ENCODE assay signal across 9 cellular contexts in the genomic region with DNA sequence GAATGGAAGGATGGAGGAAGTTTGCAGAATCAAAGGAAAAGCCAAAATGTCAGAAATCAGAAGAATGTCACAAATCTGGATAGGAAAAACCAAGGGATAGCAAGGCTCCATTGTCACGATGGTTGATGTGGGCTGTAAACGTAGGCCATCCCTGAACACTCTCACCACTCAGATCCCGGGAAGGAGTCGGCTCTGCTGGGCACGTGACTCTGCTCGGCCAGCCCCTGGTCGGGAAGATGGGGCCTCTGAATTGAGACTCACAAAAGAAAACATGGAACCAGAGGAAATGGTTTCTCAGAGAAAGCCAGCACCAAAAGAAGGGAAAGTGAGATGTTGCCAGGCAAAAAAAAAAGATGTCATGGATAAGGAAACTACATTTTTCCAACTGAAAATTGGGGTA.
"Had no signal": no experiment of that assay in that cellular context is flagged by ENCODE, and none has a peak within 500 bp of the region (broad histone marks: within the 10 kb centered on the region; RNA-seq: fewer than 3 reads in every experiment).

No MANE protein-coding gene starts in this region.

- H3K9ac ChIP-seq: neural progenitor cell had no signal

- H2AFZ ChIP-seq: neural progenitor cell had no signal

- H3K27me3 Mint-ChIP-seq: activated CD4-positive, alpha-beta T cell treated with anti-CD3 and anti-CD28 coated beads, Interleukin-2, amount 10 ng/mL, durations not matched to agents 7 days and 5 days; stimulated activated naive B cell treated with anti-CD40 and anti-IgM and Interleukin-4, amounts not matched to agents 10 μg/mL and 1 μg/mL and 100 μg/mL, for 72 hours had no signal

- H3K4me3 ChIP-seq: cardiac muscle cell, dorsolateral prefrontal cortex, esophagus muscularis mucosa, neural progenitor cell, pancreas, transverse colon had no signal

- H3K9me3 ChIP-seq: esophagus muscularis mucosa, pancreas, transverse colon had no signal

- H3K4me1 ChIP-seq: neural progenitor cell had no signal

- H3K4me2 ChIP-seq: neural progenitor cell had no signal

- H3K27ac ChIP-seq: cardiac muscle cell, esophagus muscularis mucosa, neural progenitor cell had no signal

- DNase-seq: activated CD4-positive, alpha-beta T cell treated with anti-CD3 and anti-CD28 coated beads, Interleukin-2, amount 10 ng/mL, durations not matched to agents 7 days and 5 days; activated CD8-positive, alpha-beta memory T cell treated with anti-CD3 and anti-CD28 coated beads, Interleukin-2, amount 50 U/mL, for 48 hours; dorsolateral prefrontal cortex; pancreas; stimulated activated naive B cell treated with anti-CD40 and anti-IgM and Interleukin-4, amounts not matched to agents 10 μg/mL and 1 μg/mL and 100 μg/mL, for 72 hours; transverse colon had no signal

- H3K9me3 Mint-ChIP-seq: activated CD4-positive, alpha-beta T cell treated with anti-CD3 and anti-CD28 coated beads, Interleukin-2, amount 10 ng/mL, durations not matched to agents 7 days and 5 days; neural progenitor cell; stimulated activated naive B cell treated with anti-CD40 and anti-IgM and Interleukin-4, amounts not matched to agents 10 μg/mL and 1 μg/mL and 100 μg/mL, for 72 hours had no signal

- H3K27ac Mint-ChIP-seq: activated CD4-positive, alpha-beta T cell treated with anti-CD3 and anti-CD28 coated beads, Interleukin-2, amount 10 ng/mL, durations not matched to agents 7 days and 5 days; neural progenitor cell; stimulated activated naive B cell treated with anti-CD40 and anti-IgM and Interleukin-4, amounts not matched to agents 10 μg/mL and 1 μg/mL and 100 μg/mL, for 72 hours had no signal

- ATAC-seq: stimulated activated naive B cell treated with anti-CD40 and anti-IgM and Interleukin-4, amounts not matched to agents 10 μg/mL and 1 μg/mL and 100 μg/mL, for 72 hours had no signal

- H3K36me3 ChIP-seq: neural progenitor cell had no signal

- H3K4me1 Mint-ChIP-seq: activated CD4-positive, alpha-beta T cell treated with anti-CD3 and anti-CD28 coated beads, Interleukin-2, amount 10 ng/mL, durations not matched to agents 7 days and 5 days had no signal

- H3K4me3 Mint-ChIP-seq: activated CD4-positive, alpha-beta T cell treated with anti-CD3 and anti-CD28 coated beads, Interleukin-2, amount 10 ng/mL, durations not matched to agents 7 days and 5 days; neural progenitor cell; stimulated activated naive B cell treated with anti-CD40 and anti-IgM and Interleukin-4, amounts not matched to agents 10 μg/mL and 1 μg/mL and 100 μg/mL, for 72 hours had no signal

- H3K27me3 ChIP-seq: cardiac muscle cell, dorsolateral prefrontal cortex, esophagus muscularis mucosa, neural progenitor cell, pancreas, transverse colon had no signal
